Comparison of ENCODE assay signal across 1 cellular context in genomic region chr2:234980476-234981187, GRCh38.
TF ChIP-seq lines count a peak whose summit lies in the region.

No MANE protein-coding gene starts in this region.

TF ChIP-seq in HepG2, 621 proteins besides CTCF, POLR2A, EP300 and RAD21 (continued from another document):
- TF ChIP-seq, protein P1, sequence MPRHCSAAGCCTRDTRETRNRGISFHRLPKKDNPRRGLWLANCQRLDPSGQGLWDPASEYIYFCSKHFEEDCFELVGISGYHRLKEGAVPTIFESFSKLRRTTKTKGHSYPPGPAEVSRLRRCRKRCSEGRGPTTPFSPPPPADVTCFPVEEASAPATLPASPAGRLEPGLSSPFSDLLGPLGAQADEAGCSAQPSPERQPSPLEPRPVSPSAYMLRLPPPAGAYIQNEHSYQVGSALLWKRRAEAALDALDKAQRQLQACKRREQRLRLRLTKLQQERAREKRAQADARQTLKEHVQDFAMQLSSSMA (CRISPR knock-in tag; IDR thresholded peaks at IDR 0.05), result 0 out of 2 replicates have a peak, but pooled peaks have one; percentile 46
- TF ChIP-seq ZNF232 (CRISPR knock-in tag; IDR thresholded peaks at IDR 0.05; ENCODE audit: borderline replicate concordance) (0 out of 2 replicates have a peak, but pooled peaks have one; percentile 16), MAZ (IDR thresholded peaks at IDR 0.05; ENCODE audit: borderline replicate concordance, low read depth, low read length) (no peak), MAZ (CRISPR knock-in tag; IDR thresholded peaks at IDR 0.05; ENCODE audit: low read depth) (no peak), ZNF788 (CRISPR knock-in tag; IDR thresholded peaks at IDR 0.05; ENCODE audit: borderline replicate concordance) (peak; percentile 34; the same call in 1 of the 2 replicates), ZNF646 (CRISPR knock-in tag; IDR thresholded peaks at IDR 0.05) (peak; percentile 14; the same call in 1 of the 2 replicates)
- TF ChIP-seq, protein P2, sequence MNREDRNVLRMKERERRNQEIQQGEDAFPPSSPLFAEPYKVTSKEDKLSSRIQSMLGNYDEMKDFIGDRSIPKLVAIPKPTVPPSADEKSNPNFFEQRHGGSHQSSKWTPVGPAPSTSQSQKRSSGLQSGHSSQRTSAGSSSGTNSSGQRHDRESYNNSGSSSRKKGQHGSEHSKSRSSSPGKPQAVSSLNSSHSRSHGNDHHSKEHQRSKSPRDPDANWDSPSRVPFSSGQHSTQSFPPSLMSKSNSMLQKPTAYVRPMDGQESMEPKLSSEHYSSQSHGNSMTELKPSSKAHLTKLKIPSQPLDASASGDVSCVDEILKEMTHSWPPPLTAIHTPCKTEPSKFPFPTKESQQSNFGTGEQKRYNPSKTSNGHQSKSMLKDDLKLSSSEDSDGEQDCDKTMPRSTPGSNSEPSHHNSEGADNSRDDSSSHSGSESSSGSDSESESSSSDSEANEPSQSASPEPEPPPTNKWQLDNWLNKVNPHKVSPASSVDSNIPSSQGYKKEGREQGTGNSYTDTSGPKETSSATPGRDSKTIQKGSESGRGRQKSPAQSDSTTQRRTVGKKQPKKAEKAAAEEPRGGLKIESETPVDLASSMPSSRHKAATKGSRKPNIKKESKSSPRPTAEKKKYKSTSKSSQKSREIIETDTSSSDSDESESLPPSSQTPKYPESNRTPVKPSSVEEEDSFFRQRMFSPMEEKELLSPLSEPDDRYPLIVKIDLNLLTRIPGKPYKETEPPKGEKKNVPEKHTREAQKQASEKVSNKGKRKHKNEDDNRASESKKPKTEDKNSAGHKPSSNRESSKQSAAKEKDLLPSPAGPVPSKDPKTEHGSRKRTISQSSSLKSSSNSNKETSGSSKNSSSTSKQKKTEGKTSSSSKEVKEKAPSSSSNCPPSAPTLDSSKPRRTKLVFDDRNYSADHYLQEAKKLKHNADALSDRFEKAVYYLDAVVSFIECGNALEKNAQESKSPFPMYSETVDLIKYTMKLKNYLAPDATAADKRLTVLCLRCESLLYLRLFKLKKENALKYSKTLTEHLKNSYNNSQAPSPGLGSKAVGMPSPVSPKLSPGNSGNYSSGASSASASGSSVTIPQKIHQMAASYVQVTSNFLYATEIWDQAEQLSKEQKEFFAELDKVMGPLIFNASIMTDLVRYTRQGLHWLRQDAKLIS (CRISPR knock-in tag; IDR thresholded peaks at IDR 0.05), result peak; percentile 8; the same call in 1 of the 2 replicates
